23 cellular contexts compared by ENCODE assay signal in genomic region chr7:150409300-150410030, GRCh38. TPM values are rescaled to one million over a fixed set of nuclear protein-coding genes. Genes with fewer than 3 reads are reported as not detected.
DNase-seq lines count a peak whose midpoint lies in the region; ATAC-seq and TF ChIP-seq lines count a peak whose summit lies in the region.
"Had no signal": no experiment of that assay in that cellular context is flagged by ENCODE, and none has a peak within 500 bp of the region (broad histone marks: within the 10 kb centered on the region; RNA-seq: fewer than 3 reads in every experiment).

No MANE protein-coding gene starts in this region.

- intact Hi-C loops in uterus (cut with DNase I; ENCODE audit: low total_unique reads), result no loop called here

- H4K20me1 ChIP-seq in KMS-11 (ENCODE audit: insufficient read depth), result no peaks in the 10 kb centered on the region

- WGBS in endodermal cell (ENCODE audit: insufficient coverage in 1 of 2, insufficient read length in 1 of 2), 2 experiments, result 89 to 90% methylated on average over 9 to 10 of the region's 10 CpGs

- H3K36me3 ChIP-seq in KMS-11 (ENCODE audit: insufficient read depth), result peaks cover 7% of the 10 kb centered on the region; the same call in 1 of the 2 replicates
- H3K36me3 ChIP-seq in endodermal cell (ENCODE audit: control insufficient read depth, insufficient read depth, low read length), result no peaks in the 10 kb centered on the region
- H3K36me3 ChIP-seq in uterus, result no peaks in the 10 kb centered on the region

- H3K9ac ChIP-seq in KMS-11 (peak overlapping the region; percentile 8; the same call in 1 of the 2 replicates), endodermal cell (ENCODE audit: extremely low read depth, low read length, poor library complexity, severe bottlenecking) (no peak overlapping the region)

- H3K27me3 ChIP-seq in KMS-11 (ENCODE audit: insufficient read depth, low read depth) (no peaks in the 10 kb centered on the region), endodermal cell (ENCODE audit: control insufficient read depth, insufficient read depth, low read length, poor library complexity, severe bottlenecking) (no peaks in the 10 kb centered on the region), uterus (no peaks in the 10 kb centered on the region)
- H3K27me3 ChIP-seq: body of pancreas, upper lobe of left lung had no signal

- H3K9me3 Mint-ChIP-seq in activated T-cell treated with anti-CD3 and anti-CD28 coated beads, Interleukin-2, amount 50 U/mL, for 72 hours, result no peaks in the 10 kb centered on the region
- H3K9me3 Mint-ChIP-seq in endodermal cell (no peaks in the 10 kb centered on the region), mesothelial cell of epicardium (no peaks in the 10 kb centered on the region)
- H3K9me3 Mint-ChIP-seq in stimulated activated effector memory CD8-positive, alpha-beta T cell treated with anti-CD3 and anti-CD28 coated beads, Interleukin-12 subunit alpha, Interleukin-12 subunit beta, amount 100 ng/mL, for 72 hours, result no peaks in the 10 kb centered on the region

- peaks cover 47% of the 10 kb centered on the region for H3K4me1 Mint-ChIP-seq in activated T-cell treated with anti-CD3 and anti-CD28 coated beads, Interleukin-2, amount 50 U/mL, for 72 hours (ENCODE audit: low read depth)
- H3K4me1 Mint-ChIP-seq in endodermal cell (peaks cover 19% of the 10 kb centered on the region), mesothelial cell of epicardium (peaks cover 20% of the 10 kb centered on the region)
- peaks cover 42% of the 10 kb centered on the region for H3K4me1 Mint-ChIP-seq in stimulated activated effector memory CD8-positive, alpha-beta T cell treated with anti-CD3 and anti-CD28 coated beads, Interleukin-12 subunit alpha, Interleukin-12 subunit beta, amount 100 ng/mL, for 72 hours

- no peak overlapping the region for H3K4me3 Mint-ChIP-seq in activated T-cell treated with anti-CD3 and anti-CD28 coated beads, Interleukin-2, amount 50 U/mL, for 72 hours
- H3K4me3 Mint-ChIP-seq in endodermal cell (no peak overlapping the region), mesothelial cell of epicardium (no peak overlapping the region)
- no peak overlapping the region for H3K4me3 Mint-ChIP-seq in stimulated activated effector memory CD8-positive, alpha-beta T cell treated with anti-CD3 and anti-CD28 coated beads, Interleukin-12 subunit alpha, Interleukin-12 subunit beta, amount 100 ng/mL, for 72 hours

- no peaks in the 10 kb centered on the region for H3K27me3 Mint-ChIP-seq in activated T-cell treated with anti-CD3 and anti-CD28 coated beads, Interleukin-2, amount 50 U/mL, for 72 hours (ENCODE audit: low read depth)
- H3K27me3 Mint-ChIP-seq in endodermal cell (ENCODE audit: insufficient read depth), result peaks cover 1% of the 10 kb centered on the region
- no peaks in the 10 kb centered on the region for H3K27me3 Mint-ChIP-seq in mesothelial cell of epicardium (ENCODE audit: low read depth)

- H3K4me3 ChIP-seq in KMS-11 (IDR thresholded peaks at IDR 0.05; ENCODE audit: insufficient read depth, low read depth, low read length), result no peak overlapping the region
- no peak overlapping the region for H3K4me3 ChIP-seq in endodermal cell (ENCODE audit: low read length)
- no peak overlapping the region for H3K4me3 ChIP-seq in uterus
- H3K4me3 ChIP-seq: body of pancreas, coronary artery, upper lobe of left lung had no signal

- peaks cover 60% of the 10 kb centered on the region for H3K4me1 ChIP-seq in KMS-11 (ENCODE audit: low read depth, poor library complexity, severe bottlenecking)
- H3K4me1 ChIP-seq in endodermal cell (ENCODE audit: control insufficient read depth, insufficient read depth, low read length), result peaks cover 4% of the 10 kb centered on the region
- H3K4me1 ChIP-seq in uterus, result peaks cover under 1 to 5% of the 10 kb centered on the region in 2 donors

- H3K36me3 Mint-ChIP-seq in activated T-cell treated with anti-CD3 and anti-CD28 coated beads, Interleukin-2, amount 50 U/mL, for 72 hours (ENCODE audit: insufficient read depth in 2 of 2), result peaks cover 0 to 5% of the 10 kb centered on the region in 2 donors
- H3K36me3 Mint-ChIP-seq in endodermal cell (ENCODE audit: low read depth) (peaks cover 3% of the 10 kb centered on the region), mesothelial cell of epicardium (peaks cover 7% of the 10 kb centered on the region)
- H3K36me3 Mint-ChIP-seq in stimulated activated effector memory CD8-positive, alpha-beta T cell treated with anti-CD3 and anti-CD28 coated beads, Interleukin-12 subunit alpha, Interleukin-12 subunit beta, amount 100 ng/mL, for 72 hours, result peaks cover 13% of the 10 kb centered on the region

- H3K4me2 ChIP-seq in KMS-11, result peak overlapping the region; percentile 66

- H3K9me3 ChIP-seq in endodermal cell (ENCODE audit: control insufficient read depth, low read length) (no peaks in the 10 kb centered on the region), uterus (no peaks in the 10 kb centered on the region)
- H3K9me3 ChIP-seq: body of pancreas, upper lobe of left lung had no signal

- H3K27ac Mint-ChIP-seq in activated T-cell treated with anti-CD3 and anti-CD28 coated beads, Interleukin-2, amount 50 U/mL, for 72 hours, result peak overlapping the region; percentile 38
- no peak overlapping the region for H3K27ac Mint-ChIP-seq in endodermal cell
- H3K27ac Mint-ChIP-seq in stimulated activated effector memory CD8-positive, alpha-beta T cell treated with anti-CD3 and anti-CD28 coated beads, Interleukin-12 subunit alpha, Interleukin-12 subunit beta, amount 100 ng/mL, for 72 hours, result peak overlapping the region; percentile 88
- H3K27ac Mint-ChIP-seq in mesothelial cell of epicardium, result no peak overlapping the region

- no peak overlapping the region for H2AFZ ChIP-seq in KMS-11 (ENCODE audit: low read depth)

- H3K79me2 ChIP-seq in KMS-11 (ENCODE audit: insufficient read depth, low read depth), result peaks cover 45% of the 10 kb centered on the region

- no peak for TF ChIP-seq POLR2A in uterus (IDR thresholded peaks at IDR 0.05)

- H3K27ac ChIP-seq in KMS-11 (peak overlapping the region; percentile 93), endodermal cell (ENCODE audit: low read depth, low read length) (no peak overlapping the region), uterus (no peak overlapping the region)
- H3K27ac ChIP-seq: body of pancreas, coronary artery, upper lobe of left lung, WERI-Rb-1 had no signal

- TF ChIP-seq CTCF in KMS-11 (conservative IDR thresholded peaks at IDR 0.05; ENCODE audit: low read depth, low read length), result no peak
- no peak for TF ChIP-seq CTCF in endodermal cell (conservative IDR thresholded peaks at IDR 0.05)
- TF ChIP-seq CTCF in uterus (IDR thresholded peaks at IDR 0.05), result no peak
- TF ChIP-seq CTCF in mesothelial cell of epicardium (IDR thresholded peaks at IDR 0.05; ENCODE audit: unreplicated experiment), result no peak

- ATAC-seq in activated T-cell treated with anti-CD3 and anti-CD28 coated beads, Interleukin-2, amount 50 U/mL, for 72 hours (replicated peaks in 1 of 2), result no peak
- no peak for ATAC-seq in stimulated activated effector memory CD8-positive, alpha-beta T cell treated with anti-CD3 and anti-CD28 coated beads, Interleukin-12 subunit alpha, Interleukin-12 subunit beta, amount 100 ng/mL, for 72 hours
- ATAC-seq: body of pancreas had no signal

- DNase-seq in activated T-cell treated with anti-CD3 and anti-CD28 coated beads, Interleukin-2, amount 50 U/mL, for 72 hours, result no peak
- DNase-seq in activated T-cell treated with anti-CD3 and anti-CD28 coated beads for 4 hours (no peak), endodermal cell (peak; percentile 28), uterus (no peak), NCI-H187 (lab: John Stamatoyannopoulos, UW) (no peak), mesothelial cell of epicardium (ENCODE audit: low spot score in 2 of 2, unreplicated experiment in 2 of 2) (no peak)
- DNase-seq in stimulated activated effector memory CD8-positive, alpha-beta T cell treated with anti-CD3 and anti-CD28 coated beads, Interleukin-12 subunit alpha, Interleukin-12 subunit beta, amount 100 ng/mL, for 72 hours (ENCODE audit: low spot score in 2 of 2), result no peak
- DNase-seq: ACHN; activated naive CD4-positive, alpha-beta T cell; body of pancreas; midbrain; NCI-H1048; NCI-H2081; NCI-H510A treated with DMSO at 0.1 percent for 48 hours; nucleus accumbens; retina; Right ventricle myocardium superior; stimulated activated naive CD4-positive, alpha-beta T cell; WERI-Rb-1 had no signal

RNA-seq across cellular contexts. Expression of gene ZNF775, which starts 30.3 kb away (rescaled TPM):
- 1 to 10 TPM; 6.5 to 8.2 TPM for total RNA-seq in activated T-cell treated with anti-CD3 and anti-CD28 coated beads, Interleukin-2, amount 50 U/mL, for 72 hours
- total RNA-seq in endodermal cell (10 to 100 TPM in 1 of 2 donors, 1 to 10 TPM in 1; 10.0 to 11.3 TPM), uterus (1 to 10 TPM in 3 of 4 donors, not detected in 1; 2.0 to 8.4 (median 6.7) TPM), mesothelial cell of epicardium (13.3 to 14.9 TPM (median 14.8 TPM) in 3 replicates)
- 18.8 TPM for polyA plus RNA-seq in endodermal cell (2013, experiment 1 of 2)
- 17.2 TPM for polyA plus RNA-seq in endodermal cell (2013, experiment 2 of 2)

RNA-seq across cellular contexts. Expression of gene REPIN1, which starts 40.8 kb away (rescaled TPM):
- total RNA-seq in activated T-cell treated with anti-CD3 and anti-CD28 coated beads, Interleukin-2, amount 50 U/mL, for 72 hours, result 10 to 100 TPM; 53.6 to 73.7 TPM
- 10 to 100 TPM; 85.4 to 94.4 TPM for total RNA-seq in endodermal cell
- 136 TPM for polyA plus RNA-seq in endodermal cell (2013, experiment 1 of 2)
- 119 TPM for polyA plus RNA-seq in endodermal cell (2013, experiment 2 of 2)
- total RNA-seq in uterus, result 10 to 100 TPM in 3 of 4 donors, 1 to 10 TPM in 1; 9.7 to 80.8 (median 37.9) TPM
- total RNA-seq in mesothelial cell of epicardium, result 147 to 149 TPM (median 148 TPM) in 3 replicates

RNA-seq across cellular contexts. Expression of gene GIMAP8, which starts 41.0 kb away (rescaled TPM):
- total RNA-seq in activated T-cell treated with anti-CD3 and anti-CD28 coated beads, Interleukin-2, amount 50 U/mL, for 72 hours, result 10 to 100 TPM; 10.2 to 13.1 TPM
- total RNA-seq in endodermal cell (not detected), uterus (10 to 100 TPM; 16.7 to 47.7 (median 25.6) TPM), mesothelial cell of epicardium (not detected in 3 replicates)
- not detected for polyA plus RNA-seq in endodermal cell (2013, experiment 1 of 2)
- not detected for polyA plus RNA-seq in endodermal cell (2013, experiment 2 of 2)
- total RNA-seq: fibroblast of villous mesenchyme had no signal

Comparison
In these comparisons a context has a peak if more than half of its experiments do, and no peak if none do; other contexts are left out.
1. H3K27ac Mint-ChIP-seq: peak in activated T-cell treated with anti-CD3 and anti-CD28 coated beads, Interleukin-2, amount 50 U/mL, for 72 hours (single experiment) and stimulated activated effector memory CD8-positive, alpha-beta T cell treated with anti-CD3 and anti-CD28 coated beads, Interleukin-12 subunit alpha, Interleukin-12 subunit beta, amount 100 ng/mL, for 72 hours (single experiment); none in endodermal cell (single experiment) and mesothelial cell of epicardium (single experiment).
2. RNA of gene GIMAP8, which starts 41.0 kb away (total RNA-seq): 16.7 to 47.7 TPM in uterus and 10.2 to 13.1 TPM in activated T-cell treated with anti-CD3 and anti-CD28 coated beads, Interleukin-2, amount 50 U/mL, for 72 hours; not detected in endodermal cell and not detected in mesothelial cell of epicardium; every median in the first group is over 10 times any median in the second.